ENCODE assay signal across 14 cellular contexts in genomic region chr2:132991464-132992045, GRCh38.
DNase-seq lines count a peak whose midpoint lies in the region; ATAC-seq and TF ChIP-seq lines count a peak whose summit lies in the region.
"Had no signal": no experiment of that assay in that cellular context is flagged by ENCODE, and none has a peak within 500 bp of the region (broad histone marks: within the 10 kb centered on the region; RNA-seq: fewer than 3 reads in every experiment).

No MANE protein-coding gene starts in this region.

- H3K79me2 ChIP-seq in mammary epithelial cell (ENCODE audit: insufficient read depth, low read length) (no peaks in the 10 kb centered on the region), PC-9 (ENCODE audit: low read depth) (no peaks in the 10 kb centered on the region), hepatocyte (no peaks in the 10 kb centered on the region)

- BruUV-seq in mammary epithelial cell (replicated peaks; lab: Mats Ljungman, UMichigan) (no TSS peak), MCF 10A (replicated peaks; lab: Mats Ljungman, UMichigan) (no TSS peak), PC-9 (replicated peaks; lab: Mats Ljungman, UMichigan) (no TSS peak)

- H3K27me3 Mint-ChIP-seq in MCF 10A (ENCODE audit: insufficient read depth, unreplicated experiment), result no peaks in the 10 kb centered on the region

- intact Hi-C loops in mammary epithelial cell (cut with micrococcal nuclease) (no loop called here), MCF 10A (cut with micrococcal nuclease) (no loop called here), PC-9 (cut with micrococcal nuclease; ENCODE audit: unreplicated experiment) (no loop called here), tibial artery (cut with DNase I; ENCODE audit: low total_unique reads) (no loop called here)

- no peaks in the 10 kb centered on the region for H3K4me1 Mint-ChIP-seq in MCF 10A (ENCODE audit: insufficient read depth, unreplicated experiment)

- DNase-seq in mammary epithelial cell, result peak; percentile 63
- no peak for DNase-seq in MCF 10A (ENCODE audit: unreplicated experiment)
- DNase-seq in PC-9, result no peak
- DNase-seq in hepatocyte (ENCODE audit: low spot score), result peak; percentile 19
- DNase-seq in foreskin melanocyte, result no peak
- no peak for DNase-seq in tibial artery
- no peak for DNase-seq in HCEC 1CT
- DNase-seq: EL, IMR-90, NCI-H2029, NCI-H2227 treated with DMSO at 0.1 percent for 48 hours, SHP77 treated with DMSO at 0.1 percent for 48 hours had no signal

- H3K4me1 ChIP-seq in mammary epithelial cell (ENCODE audit: insufficient read depth, low read length) (no peaks in the 10 kb centered on the region), PC-9 (replicated peaks; ENCODE audit: insufficient read depth) (no peaks in the 10 kb centered on the region), hepatocyte (ENCODE audit: insufficient read depth) (no peaks in the 10 kb centered on the region), tibial artery (no peaks in the 10 kb centered on the region)

- H3K27me3 ChIP-seq in mammary epithelial cell (ENCODE audit: insufficient read depth, low read length) (no peaks in the 10 kb centered on the region), PC-9 (ENCODE audit: insufficient read depth, low read depth) (no peaks in the 10 kb centered on the region), hepatocyte (no peaks in the 10 kb centered on the region), tibial artery (no peaks in the 10 kb centered on the region)

- ATAC-seq in GM18505 (IDR thresholded peaks at IDR 0.05; ENCODE audit: unreplicated experiment), result no peak

- H3K36me3 ChIP-seq in mammary epithelial cell (ENCODE audit: insufficient read depth, low read length), result no peaks in the 10 kb centered on the region
- no peaks in the 10 kb centered on the region for H3K36me3 ChIP-seq in PC-9 (ENCODE audit: low read depth)
- H3K36me3 ChIP-seq in hepatocyte (replicated peaks; ENCODE audit: insufficient read depth, low read depth), result no peaks in the 10 kb centered on the region
- H3K36me3 ChIP-seq in tibial artery, result no peaks in the 10 kb centered on the region

- H3K27ac Mint-ChIP-seq in MCF 10A (ENCODE audit: low read depth, unreplicated experiment), result no peak overlapping the region

- 20% methylated on average over 7 of the region's 8 CpGs for WGBS in mammary epithelial cell (ENCODE audit: low coverage, missing lambda C conversion rate)
- WGBS in hepatocyte (ENCODE audit: low lambda C conversion rate, missing lambda C conversion rate), result 62% methylated on average over 8 of the region's 8 CpGs

- H3F3A ChIP-seq in PC-9 (ENCODE audit: insufficient read depth, low read depth), result no peaks in the 10 kb centered on the region

- POLR2A ChIA-PET in MCF 10A (lab: Yijun Ruan, JAX), result interaction anchor here (0.8 kb wide), 1 partner anchor 14 kb away, joined by 3 read pairs; no protein-coding TSS in a partner anchor
- POLR2A ChIA-PET in PC-9 (lab: Charles Lee; ENCODE audit: unreplicated experiment), result no interaction called here

- no peaks in the 10 kb centered on the region for H3K9me3 ChIP-seq in mammary epithelial cell (replicated peaks; ENCODE audit: insufficient read depth, low read length)
- H3K9me3 ChIP-seq in PC-9 (ENCODE audit: insufficient read depth, low read depth), result no peaks in the 10 kb centered on the region
- H3K9me3 ChIP-seq in hepatocyte (ENCODE audit: low read depth), result no peaks in the 10 kb centered on the region
- H3K9me3 ChIP-seq in tibial artery, result no peaks in the 10 kb centered on the region

- in situ Hi-C loops in mammary epithelial cell (cut with MboI; ENCODE audit: low sequenced_read_pairs in 2 of 2), result no loop called here

- CTCF ChIA-PET in mammary epithelial cell (lab: Charles Lee; ENCODE audit: low non-redundant PET), result no interaction called here
- CTCF ChIA-PET in MCF 10A (lab: Yijun Ruan, JAX), result interaction anchor here (0.6 to 1.0 kb wide), 4 partner anchors 9 to 447 kb away, joined by 3 to 5 read pairs (median 3); no protein-coding TSS in a partner anchor
- CTCF ChIA-PET in PC-9 (lab: Charles Lee), result no interaction called here

- H2AFZ ChIP-seq in mammary epithelial cell (ENCODE audit: low read depth, low read length), result no peak overlapping the region
- H2AFZ ChIP-seq in PC-9, result no peak overlapping the region
- H2AFZ ChIP-seq in hepatocyte, result no peak overlapping the region

- no peak for TF ChIP-seq POLR2A in GM18505 (IDR thresholded peaks at IDR 0.05; ENCODE audit: borderline replicate concordance, extremely low read depth, insufficient read depth, insufficient read length)

- H3K9me3 Mint-ChIP-seq in MCF 10A (ENCODE audit: unreplicated experiment), result peaks cover 28% of the 10 kb centered on the region

- H4K20me1 ChIP-seq in mammary epithelial cell (ENCODE audit: insufficient read depth, low read length) (no peaks in the 10 kb centered on the region), PC-9 (ENCODE audit: insufficient read depth) (no peaks in the 10 kb centered on the region), hepatocyte (ENCODE audit: insufficient read depth, poor library complexity, severe bottlenecking) (no peaks in the 10 kb centered on the region)

- no peak overlapping the region for H3K4me3 ChIP-seq in mammary epithelial cell (replicated peaks in 1 of 3; ENCODE audit: insufficient read depth in 1 of 3, low read depth in 2 of 3, low read length in 3 of 3)
- H3K4me3 ChIP-seq in PC-9, result no peak overlapping the region
- H3K4me3 ChIP-seq in hepatocyte, result no peak overlapping the region
- H3K4me3 ChIP-seq in tibial artery, result no peak overlapping the region

- H3K4me3 Mint-ChIP-seq in MCF 10A (ENCODE audit: unreplicated experiment), result no peak overlapping the region

- dilution Hi-C loops in mammary epithelial cell (cut with HindIII; ENCODE audit: low sequenced_read_pairs), result no loop called here

- H3K4me2 ChIP-seq in mammary epithelial cell (ENCODE audit: insufficient read depth, low read depth, low read length), result peak overlapping the region; percentile 27
- peak overlapping the region; percentile 1; the same call in 1 of the 2 replicates for H3K4me2 ChIP-seq in PC-9
- peak overlapping the region; percentile 30 for H3K4me2 ChIP-seq in hepatocyte

- H3K9me2 ChIP-seq in PC-9 (ENCODE audit: insufficient read depth) (no peaks in the 10 kb centered on the region), hepatocyte (replicated peaks; ENCODE audit: insufficient read depth) (no peaks in the 10 kb centered on the region)

- no peak overlapping the region for H3K27ac ChIP-seq in mammary epithelial cell (ENCODE audit: insufficient read depth, low read depth, low read length)
- H3K27ac ChIP-seq in PC-9, result no peak overlapping the region
- H3K27ac ChIP-seq in hepatocyte, result no peak overlapping the region
- no peak overlapping the region for H3K27ac ChIP-seq in tibial artery
- H3K27ac ChIP-seq: C4-2B had no signal

- no peak overlapping the region for H3K9ac ChIP-seq in mammary epithelial cell (ENCODE audit: insufficient read depth, low read length)

- TF ChIP-seq CTCF in mammary epithelial cell (conservative IDR thresholded peaks at IDR 0.05 in 1 of 2, IDR thresholded peaks at IDR 0.05 in 1 of 2; ENCODE audit: extremely low read depth in 1 of 2, insufficient read depth in 1 of 2, low read depth in 1 of 2, low read length in 2 of 2), result peak in 1 of 2 donors; percentile 29
- TF ChIP-seq CTCF in MCF 10A (IDR thresholded peaks at IDR 0.05; ENCODE audit: unreplicated experiment), result no peak
- TF ChIP-seq CTCF in PC-9 (conservative IDR thresholded peaks at IDR 0.05), result no peak
- no peak for TF ChIP-seq CTCF in hepatocyte (IDR thresholded peaks at IDR 0.05; ENCODE audit: poor library complexity)
- TF ChIP-seq CTCF in tibial artery (IDR thresholded peaks at IDR 0.05), result no peak

- H3K36me3 Mint-ChIP-seq in MCF 10A (ENCODE audit: insufficient read depth, unreplicated experiment), result no peaks in the 10 kb centered on the region

Comparison
In these comparisons a context has a peak if more than half of its experiments do, and no peak if none do; other contexts are left out.
1. DNase-seq: peak in mammary epithelial cell (single experiment) and hepatocyte (single experiment); none in MCF 10A (single experiment), PC-9 (0 of 2), foreskin melanocyte (single experiment), tibial artery (0 of 2) and HCEC 1CT (single experiment).
2. Peak in every context shown above with its lines, with median percentiles within 50 percentile points of each other: H3K4me2 ChIP-seq.